In the genomic region with DNA sequence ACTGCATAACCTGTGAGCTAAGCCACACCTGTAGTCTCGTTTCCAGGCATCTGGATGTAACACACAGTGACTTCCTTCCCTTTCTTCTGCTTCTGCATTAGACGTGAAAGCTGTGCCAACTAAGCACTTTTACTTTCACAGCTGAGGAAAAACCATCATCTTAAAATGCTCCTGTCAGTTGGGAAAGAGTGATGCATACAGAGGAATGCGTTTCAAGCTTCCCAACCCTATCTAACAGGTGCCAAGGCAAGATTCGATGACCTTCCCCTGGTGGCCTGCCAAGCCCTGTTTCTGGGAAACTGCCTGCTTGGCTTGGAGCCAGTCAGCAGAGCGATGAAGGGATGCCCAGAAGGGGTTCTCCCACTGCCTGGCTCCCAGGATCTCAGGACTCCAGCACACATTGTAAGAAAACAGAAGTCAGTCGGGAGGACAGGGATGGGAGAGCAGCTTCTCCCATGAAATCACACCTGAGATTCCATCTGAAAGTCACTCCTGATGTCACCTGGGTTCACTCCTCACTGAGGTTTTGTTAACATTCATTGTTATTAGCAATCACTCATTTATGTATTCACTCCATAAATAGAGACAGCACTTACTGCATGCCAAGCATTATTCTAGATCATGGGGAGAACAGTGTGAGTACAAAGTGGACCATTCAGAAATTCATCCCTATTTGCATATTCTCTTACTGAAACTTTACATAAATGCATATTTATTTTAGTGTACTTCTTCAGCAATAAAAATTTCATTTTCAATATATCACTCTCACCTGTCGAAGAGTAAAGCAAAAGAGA, we compare ENCODE assay signal across 11 cellular contexts.
DNase-seq lines count a peak whose midpoint lies in the region; ATAC-seq, FAIRE-seq and TF ChIP-seq lines count a peak whose summit lies in the region.
"Had no signal": no experiment of that assay in that cellular context is flagged by ENCODE, and none has a peak within 500 bp of the region (broad histone marks: within the 10 kb centered on the region; RNA-seq: fewer than 3 reads in every experiment).

No MANE protein-coding gene starts in this region.

- no peaks in the 10 kb centered on the region for H3K4me1 ChIP-seq in OCI-LY7 (ENCODE audit: insufficient read depth, low read length, poor library complexity, severe bottlenecking)

- FAIRE-seq in GM19239 (lab: Jason Lieb, UNC): no peak

- no peaks in the 10 kb centered on the region for H3K9me3 ChIP-seq in OCI-LY7 (ENCODE audit: low read length)

- DNase-seq in NCI-H748 (lab: John Stamatoyannopoulos, UW; ENCODE audit: unreplicated experiment) (peak; percentile 26), NCI-H748 treated with DMSO at 0.1 percent for 48 hours (lab: John Stamatoyannopoulos, UW) (no peak), cardiac fibroblast (ENCODE audit: low read depth in 2 of 2) (peak; percentile 44), left lobe of liver (ENCODE audit: low spot score) (peak; percentile 64), ureter (ENCODE audit: low spot score) (peak; percentile 52), OCI-LY7 (ENCODE audit: low spot score) (no peak), GM19239 (ENCODE audit: insufficient read length, low spot score) (no peak)
- DNase-seq in activated effector memory CD4-positive, alpha-beta T cell treated with anti-CD3 and anti-CD28 coated beads, Interleukin-2, amount 50 U/mL, for 16 hours: no peak
- DNase-seq: activated CD4-positive, alpha-beta T cell treated with anti-CD3 and anti-CD28 coated beads for 36 hours; glutamatergic neuron had no signal

- intact Hi-C loops in OCI-LY7 (cut with micrococcal nuclease; ENCODE audit: unreplicated experiment): no loop called here

- peak; percentile 58 for ATAC-seq in left lobe of liver
- ATAC-seq: activated CD4-positive, alpha-beta T cell treated with anti-CD3 and anti-CD28 coated beads for 36 hours had no signal

- H3K27ac ChIP-seq in OCI-LY7 (ENCODE audit: low read depth, low read length, poor library complexity, severe bottlenecking): no peak overlapping the region
- H3K27ac ChIP-seq: KMS-11 had no signal

- H3K4me2 ChIP-seq in OCI-LY7 (ENCODE audit: low read length): no peak overlapping the region
- H3K4me2 ChIP-seq: KMS-11 had no signal

- H2AFZ ChIP-seq in OCI-LY7 (ENCODE audit: low read length): no peak overlapping the region

- H3K36me3 ChIP-seq in OCI-LY7 (ENCODE audit: insufficient read depth, low read length): no peaks in the 10 kb centered on the region

- no peaks in the 10 kb centered on the region for H3K9me2 ChIP-seq in OCI-LY7 (ENCODE audit: insufficient read depth, low read length)

- POLR2A ChIA-PET in OCI-LY7 (lab: Charles Lee): interaction anchor here (0.7 kb wide), 1 partner anchor 11 kb away, joined by 5 read pairs; no protein-coding TSS in a partner anchor

- CTCF ChIA-PET in OCI-LY7 (lab: Charles Lee; ENCODE audit: unreplicated experiment): no interaction called here

- BruUV-seq in OCI-LY7 (replicated peaks; lab: Mats Ljungman, UMichigan): no TSS peak

- TF ChIP-seq CTCF in cardiac fibroblast (IDR thresholded peaks at IDR 0.05; ENCODE audit: low read depth, low read length): no peak
- TF ChIP-seq CTCF in OCI-LY7 (conservative IDR thresholded peaks at IDR 0.05; ENCODE audit: low read length): no peak

- no peaks in the 10 kb centered on the region for H3K79me2 ChIP-seq in OCI-LY7 (ENCODE audit: insufficient read depth, low read depth, low read length)

- H3K4me3 ChIP-seq in cardiac fibroblast (replicated peaks in 1 of 2; ENCODE audit: low read depth in 2 of 2, low read length in 2 of 2) (no peak overlapping the region), OCI-LY7 (ENCODE audit: low read depth, low read length, poor library complexity, severe bottlenecking) (no peak overlapping the region)

- H4K20me1 ChIP-seq in OCI-LY7 (ENCODE audit: insufficient read depth, low read length): no peaks in the 10 kb centered on the region

Comparison
In these comparisons a context has a peak if more than half of its experiments do, and no peak if none do; other contexts are left out.
1. DNase-seq: peak in NCI-H748 (single experiment), cardiac fibroblast (2 of 2), left lobe of liver (single experiment) and ureter (single experiment); none in NCI-H748 treated with DMSO at 0.1 percent for 48 hours (single experiment), OCI-LY7 (single experiment), GM19239 (single experiment) and activated effector memory CD4-positive, alpha-beta T cell treated with anti-CD3 and anti-CD28 coated beads, Interleukin-2, amount 50 U/mL, for 16 hours (single experiment).